In the genomic region with DNA sequence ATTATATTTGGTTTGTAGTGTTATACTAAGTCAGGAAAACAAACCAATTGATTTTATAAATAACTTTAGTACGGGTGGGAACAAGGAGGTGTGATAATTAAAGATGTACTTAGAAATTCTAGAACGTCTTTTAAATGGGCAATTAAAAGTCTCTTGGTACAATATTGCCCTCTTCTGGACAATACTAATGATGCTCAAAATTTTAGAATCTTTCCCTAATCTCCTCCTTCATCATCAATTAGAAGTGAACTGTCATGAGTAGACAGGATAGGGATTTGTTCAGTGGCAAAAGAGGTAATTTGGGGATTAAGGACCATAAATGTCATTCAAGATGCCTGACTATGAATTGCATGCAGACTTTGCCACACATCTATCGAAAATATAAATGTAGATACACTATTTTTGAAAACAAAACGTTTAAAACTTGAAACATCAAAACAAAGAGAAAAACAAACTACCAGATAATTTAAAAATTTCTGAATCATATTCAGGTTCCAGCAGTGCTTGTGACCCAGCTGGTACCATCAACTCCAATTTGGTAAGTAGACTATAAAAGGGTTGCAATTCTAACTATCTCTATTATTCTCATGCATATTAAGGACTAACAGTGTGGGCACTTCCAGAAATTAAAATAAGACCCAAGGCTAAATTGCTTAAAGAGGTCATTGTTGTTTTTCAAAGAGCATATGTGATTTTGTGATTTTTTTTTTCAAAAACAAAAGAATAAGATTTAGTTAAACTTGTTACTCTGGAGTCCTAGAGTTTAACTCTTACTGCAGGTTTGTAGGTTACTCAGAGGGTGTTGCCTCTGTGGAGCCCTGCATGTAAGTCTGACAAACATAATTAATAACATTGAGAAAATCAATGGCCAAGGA, we compare ENCODE assay signal across 8 cellular contexts.
DNase-seq lines count a peak whose midpoint lies in the region; ATAC-seq and TF ChIP-seq lines count a peak whose summit lies in the region.

No MANE protein-coding gene starts in this region.

- H3K4me3 ChIP-seq in heart left ventricle (no peak overlapping the region), right cardiac atrium (ENCODE audit: low read length) (no peak overlapping the region)

- H3K9me3 ChIP-seq in heart left ventricle (no peaks in the 10 kb centered on the region), right cardiac atrium (ENCODE audit: control insufficient read depth, low read length) (no peaks in the 10 kb centered on the region)

- TF ChIP-seq POLR2A in heart left ventricle (IDR thresholded peaks at IDR 0.05) = no peak

- peaks cover 0 to 4% (median 0%) of the 10 kb centered on the region in 9 donors for H3K36me3 ChIP-seq in heart left ventricle

- 40 to 42% (median 41%) methylated on average over 4 of the region's 4 CpGs for WGBS in heart left ventricle, 4 donors
- WGBS in right cardiac atrium = 36% methylated on average over 4 of the region's 4 CpGs

- intact Hi-C loops in heart left ventricle (cut with DNase I) = loop anchor here in 9 of 10 donors (2.0 to 10.0 kb wide), 10 partner anchors 58 to 302 kb away; no protein-coding TSS in a partner anchor
- intact Hi-C loops in right cardiac atrium (cut with DNase I) = loop anchor here (5.0 to 10.0 kb wide), 3 partner anchors 102 to 191 kb away; no protein-coding TSS in a partner anchor

- H3K27ac ChIP-seq in heart left ventricle (no peak overlapping the region), right cardiac atrium (ENCODE audit: low read length) (no peak overlapping the region)

- DNase-seq in heart left ventricle (no peak), right cardiac atrium (no peak), NCI-H446 treated with DMSO at 0.1 percent for 48 hours (lab: John Stamatoyannopoulos, UW) (peak; percentile 7), myocyte (ENCODE audit: low read depth) (peak; percentile 37)
- DNase-seq in central memory CD4-positive, alpha-beta T cell = peak; percentile 12
- no peak for DNase-seq in stimulated activated CD4-positive, alpha-beta T cell treated with anti-CD3 and anti-CD28 coated beads, Interleukin-4, amount 100 ng/mL, for 24 hours
- no peak for DNase-seq in NK-92 treated with Interleukin-12 subunit alpha and Interleukin-12 subunit beta, amount 100 ng/mL, for 24 hours (lab: John Stamatoyannopoulos, UW)

- TF ChIP-seq CTCF in heart left ventricle (IDR thresholded peaks at IDR 0.05) = peak; percentile 45 to 74 (median 59)

- H3K27me3 ChIP-seq in heart left ventricle (no peaks in the 10 kb centered on the region), right cardiac atrium (ENCODE audit: control insufficient read depth, insufficient read depth) (no peaks in the 10 kb centered on the region)

- no peak for ATAC-seq in heart left ventricle
- no peak for ATAC-seq in right cardiac atrium
- no peak for ATAC-seq in GM19455 (IDR thresholded peaks at IDR 0.05; ENCODE audit: unreplicated experiment)

- H3K4me1 ChIP-seq in heart left ventricle (peaks cover 0 to 9% (median 0%) of the 10 kb centered on the region in 12 donors), right cardiac atrium (ENCODE audit: control insufficient read depth, insufficient read depth, low read length) (no peaks in the 10 kb centered on the region)

Comparison
In these comparisons a context has a peak if more than half of its experiments do, and no peak if none do; other contexts are left out.
1. DNase-seq: peak in NCI-H446 treated with DMSO at 0.1 percent for 48 hours (single experiment), central memory CD4-positive, alpha-beta T cell (single experiment) and myocyte (single experiment); none in heart left ventricle (0 of 5), right cardiac atrium (0 of 3), stimulated activated CD4-positive, alpha-beta T cell treated with anti-CD3 and anti-CD28 coated beads, Interleukin-4, amount 100 ng/mL, for 24 hours (single experiment) and NK-92 treated with Interleukin-12 subunit alpha and Interleukin-12 subunit beta, amount 100 ng/mL, for 24 hours (single experiment).